7 cellular contexts compared by ENCODE assay signal in the genomic region with DNA sequence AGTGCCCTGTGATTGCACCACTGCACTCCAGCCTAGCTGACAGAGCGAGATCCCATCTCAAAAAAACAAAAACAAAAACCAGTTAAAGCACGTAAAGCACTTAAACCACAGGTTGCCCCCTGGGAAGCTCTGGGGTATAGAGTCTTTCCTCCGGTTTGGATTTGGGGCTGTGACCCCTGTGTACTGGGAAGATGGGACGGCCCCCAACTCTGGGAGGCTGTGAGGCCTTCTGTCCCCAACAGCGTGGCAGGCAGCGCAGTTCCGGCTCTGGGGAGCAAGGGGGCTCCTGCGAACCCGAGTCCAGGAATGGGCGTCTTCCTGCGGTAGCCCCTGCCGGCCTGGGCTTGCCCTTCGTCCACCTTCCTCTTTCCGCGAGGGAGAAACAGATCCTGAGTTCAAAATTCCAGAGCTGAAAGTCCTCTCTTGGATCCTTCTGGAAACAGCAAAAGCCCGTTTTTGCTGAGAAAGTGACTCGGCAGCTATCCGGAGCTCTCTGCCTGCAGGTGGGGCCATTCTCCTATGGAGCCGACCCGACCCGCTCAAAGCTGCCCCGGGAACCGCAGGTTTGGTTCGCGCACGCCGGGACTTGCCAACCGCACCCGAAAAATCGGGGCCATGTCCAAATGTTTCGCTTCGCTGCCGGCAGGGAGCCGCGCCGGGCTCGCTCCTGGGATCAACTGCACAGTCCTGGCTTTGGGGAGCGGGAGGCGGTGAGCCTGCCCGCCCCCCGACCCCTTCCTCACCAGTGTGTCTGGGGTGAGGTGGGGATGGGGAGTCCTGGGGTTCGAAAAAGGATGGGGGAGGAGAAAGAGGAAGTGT. TPM values are rescaled to one million over a fixed set of nuclear protein-coding genes. Genes with fewer than 3 reads are reported as not detected.
DNase-seq lines count a peak whose midpoint lies in the region; ATAC-seq and TF ChIP-seq lines count a peak whose summit lies in the region.

No MANE protein-coding gene starts in this region.

- no peaks in the 10 kb centered on the region for H3K9me3 ChIP-seq in left ventricle myocardium inferior (replicated peaks)
- no peaks in the 10 kb centered on the region for H3K9me3 ChIP-seq in psoas muscle

- DNase-seq in SHP77 (lab: John Stamatoyannopoulos, UW) (peak; percentile 17 to 31), left ventricle myocardium inferior (peak; percentile 58), psoas muscle (peak in 1 of 2 donors; percentile 58)
- peak; percentile 57 for DNase-seq in activated naive CD8-positive, alpha-beta T cell treated with anti-CD3 and anti-CD28 coated beads, Interleukin-2, amount 50 U/mL, for 24 hours

- H3K4me3 ChIP-seq in left ventricle myocardium inferior (peak overlapping the region; percentile 67), psoas muscle (peak overlapping the region; percentile 63)

- no peaks in the 10 kb centered on the region for H3K9me3 Mint-ChIP-seq in activated naive CD8-positive, alpha-beta T cell treated with anti-CD3 and anti-CD28 coated beads, Interleukin-2, amount 50 U/mL, for 24 hours

- H3K27ac ChIP-seq in left ventricle myocardium inferior (replicated peaks), result peak overlapping the region; percentile 66
- H3K27ac ChIP-seq in psoas muscle, result peak overlapping the region; percentile 9

- 11 to 26% (median 21%) methylated on average over 42 of the region's 42 CpGs for WGBS in psoas muscle, 3 donors

- ATAC-seq in GM19025 (IDR thresholded peaks at IDR 0.05; ENCODE audit: low read depth, unreplicated experiment), result peak; percentile 46
- peak; percentile 79 for ATAC-seq in activated naive CD8-positive, alpha-beta T cell treated with anti-CD3 and anti-CD28 coated beads, Interleukin-2, amount 50 U/mL, for 24 hours
- ATAC-seq in psoas muscle, result peak; percentile 62 to 84 (median 69)
- ATAC-seq in GM18909 (IDR thresholded peaks at IDR 0.05; ENCODE audit: poor library complexity, unreplicated experiment), result no peak
- ATAC-seq in GM21367 (IDR thresholded peaks at IDR 0.05; ENCODE audit: unreplicated experiment), result no peak

- H3K36me3 ChIP-seq in left ventricle myocardium inferior, result no peaks in the 10 kb centered on the region
- H3K36me3 ChIP-seq in psoas muscle (ENCODE audit: insufficient read depth in 1 of 2, low read depth in 1 of 2), result peaks cover 0 to 13% of the 10 kb centered on the region in 2 donors

- peaks cover 15% of the 10 kb centered on the region for H3K4me1 ChIP-seq in left ventricle myocardium inferior
- H3K4me1 ChIP-seq in psoas muscle, result peaks cover 4% of the 10 kb centered on the region

- H3K4me3 Mint-ChIP-seq in activated naive CD8-positive, alpha-beta T cell treated with anti-CD3 and anti-CD28 coated beads, Interleukin-2, amount 50 U/mL, for 24 hours, result peak overlapping the region; percentile 77

- H3K4me1 Mint-ChIP-seq in activated naive CD8-positive, alpha-beta T cell treated with anti-CD3 and anti-CD28 coated beads, Interleukin-2, amount 50 U/mL, for 24 hours, result peaks cover 13% of the 10 kb centered on the region

- peak; percentile 56 for TF ChIP-seq CTCF in left ventricle myocardium inferior (IDR thresholded peaks at IDR 0.05; ENCODE audit: borderline replicate concordance)
- TF ChIP-seq CTCF in psoas muscle (IDR thresholded peaks at IDR 0.05), result peak; percentile 32

- H3K27ac Mint-ChIP-seq in activated naive CD8-positive, alpha-beta T cell treated with anti-CD3 and anti-CD28 coated beads, Interleukin-2, amount 50 U/mL, for 24 hours, result no peak overlapping the region

- peaks cover 24% of the 10 kb centered on the region for H3K27me3 Mint-ChIP-seq in activated naive CD8-positive, alpha-beta T cell treated with anti-CD3 and anti-CD28 coated beads, Interleukin-2, amount 50 U/mL, for 24 hours

- no peaks in the 10 kb centered on the region for H3K36me3 Mint-ChIP-seq in activated naive CD8-positive, alpha-beta T cell treated with anti-CD3 and anti-CD28 coated beads, Interleukin-2, amount 50 U/mL, for 24 hours (ENCODE audit: low read depth)

- intact Hi-C loops in left ventricle myocardium inferior (cut with micrococcal nuclease), result no loop called here
- intact Hi-C loops in psoas muscle (cut with DNase I), result no loop called here

- no peaks in the 10 kb centered on the region for H3K27me3 ChIP-seq in left ventricle myocardium inferior (ENCODE audit: low read depth)
- no peaks in the 10 kb centered on the region for H3K27me3 ChIP-seq in psoas muscle (ENCODE audit: insufficient read depth in 3 of 3, low read length in 2 of 3)

RNA-seq across cellular contexts. Expression of gene POLA2, which starts 36.3 kb away (rescaled TPM):
- total RNA-seq in left ventricle myocardium inferior, result 3.8 TPM
- total RNA-seq in psoas muscle, result 1 to 10 TPM; 1.7 to 3.4 (median 3.0) TPM
- 1 to 10 TPM; 2.1 to 5.8 (median 4.3) TPM for polyA plus RNA-seq in psoas muscle

RNA-seq across cellular contexts. Expression of gene CAPN1, which starts 43.8 kb away (rescaled TPM):
- 74.6 TPM for total RNA-seq in left ventricle myocardium inferior
- total RNA-seq in psoas muscle, result 100 to 1,000 TPM in 1 of 4 donors, 10 to 100 TPM in 3; 72.4 to 105 (median 81.5) TPM
- 10 to 100 TPM; 65.7 to 97.4 (median 86.5) TPM for polyA plus RNA-seq in psoas muscle

RNA-seq across cellular contexts. Expression of gene SPDYC, which starts 55.5 kb away (rescaled TPM):
- not detected for total RNA-seq in left ventricle myocardium inferior
- not detected for total RNA-seq in psoas muscle
- polyA plus RNA-seq in psoas muscle, result not detected

Comparison
In these comparisons a context has a peak if more than half of its experiments do, and no peak if none do; other contexts are left out.
1. ATAC-seq: peak in GM19025 (single experiment), activated naive CD8-positive, alpha-beta T cell treated with anti-CD3 and anti-CD28 coated beads, Interleukin-2, amount 50 U/mL, for 24 hours (single experiment) and psoas muscle (4 of 4); none in GM18909 (single experiment) and GM21367 (single experiment).